In genomic region chr20:44071526-44072111, GRCh38 we compare ENCODE assay signal across 21 cellular contexts.
DNase-seq lines count a peak whose midpoint lies in the region; ATAC-seq and TF ChIP-seq lines count a peak whose summit lies in the region.
"Had no signal": no experiment of that assay in that cellular context is flagged by ENCODE, and none has a peak within 500 bp of the region (broad histone marks: within the 10 kb centered on the region; RNA-seq: fewer than 3 reads in every experiment).

No MANE protein-coding gene starts in this region.

- H3K27ac Mint-ChIP-seq in CD14-positive monocyte: peak overlapping the region in 4 of 7 donors; percentile 10 to 71 (median 22)
- peak overlapping the region; percentile 98 for H3K27ac Mint-ChIP-seq in CD8-positive, alpha-beta T cell
- peak overlapping the region; percentile 62 for H3K27ac Mint-ChIP-seq in activated naive CD8-positive, alpha-beta T cell treated with anti-CD3 and anti-CD28 coated beads, Interleukin-2, amount 10 ng/mL, durations not matched to agents 7 days and 5 days
- no peak overlapping the region for H3K27ac Mint-ChIP-seq in osteocyte (ENCODE audit: unreplicated experiment)

- POLR2A ChIA-PET in CD8-positive, alpha-beta T cell (lab: Charles Lee): no interaction called here
- POLR2A ChIA-PET in activated naive CD8-positive, alpha-beta T cell treated with anti-CD3 and anti-CD28 coated beads, Interleukin-2, amount 10 ng/mL, durations not matched to agents 7 days and 5 days (lab: Charles Lee): no interaction called here

- H3K9me3 ChIP-seq in CD8-positive, alpha-beta T cell (ENCODE audit: low read length): no peaks in the 10 kb centered on the region
- H3K9me3 ChIP-seq: left lung had no signal

- H3K36me3 Mint-ChIP-seq in CD14-positive monocyte (no peaks in the 10 kb centered on the region), osteocyte (ENCODE audit: unreplicated experiment) (no peaks in the 10 kb centered on the region)
- H3K36me3 Mint-ChIP-seq in CD8-positive, alpha-beta T cell: no peaks in the 10 kb centered on the region
- no peaks in the 10 kb centered on the region for H3K36me3 Mint-ChIP-seq in activated naive CD8-positive, alpha-beta T cell treated with anti-CD3 and anti-CD28 coated beads, Interleukin-2, amount 10 ng/mL, durations not matched to agents 7 days and 5 days

- intact Hi-C loops in CD14-positive monocyte (cut with micrococcal nuclease): loop anchor here in 1 of 2 donors (10.0 kb wide), 1 partner anchor 137 kb away; no protein-coding TSS in a partner anchor
- intact Hi-C loops in CD8-positive, alpha-beta T cell (cut with DNase I, micrococcal nuclease): loop anchor here (5.0 to 10.0 kb wide), 4 partner anchors 114 to 614 kb away; partner anchors contain the start of genes MYBL2 (in 1 of the 2), OSER1 (in 1 of the 2) and SRSF6 (in 1 of the 2)

- H3K9me3 Mint-ChIP-seq in CD14-positive monocyte (peaks cover 0 to 4% (median 0%) of the 10 kb centered on the region in 7 donors), osteocyte (ENCODE audit: unreplicated experiment) (no peaks in the 10 kb centered on the region)
- no peaks in the 10 kb centered on the region for H3K9me3 Mint-ChIP-seq in CD8-positive, alpha-beta T cell
- no peaks in the 10 kb centered on the region for H3K9me3 Mint-ChIP-seq in activated naive CD8-positive, alpha-beta T cell treated with anti-CD3 and anti-CD28 coated beads, Interleukin-2, amount 10 ng/mL, durations not matched to agents 7 days and 5 days

- H3K27me3 ChIP-seq in CD8-positive, alpha-beta T cell (ENCODE audit: insufficient read depth, low read length): no peaks in the 10 kb centered on the region
- H3K27me3 ChIP-seq: left lung had no signal

- CTCF ChIA-PET in CD8-positive, alpha-beta T cell (lab: Charles Lee): interaction anchor here (1.3 to 7.3 kb wide), 4 partner anchors 9 to 322 kb away, joined by 4 to 52 read pairs (median 10); no protein-coding TSS in a partner anchor

- H3K36me3 ChIP-seq in CD8-positive, alpha-beta T cell (ENCODE audit: insufficient read depth, low read length): no peaks in the 10 kb centered on the region

- ATAC-seq in CD8-positive, alpha-beta T cell: no peak
- no peak for ATAC-seq in activated naive CD8-positive, alpha-beta T cell treated with anti-CD3 and anti-CD28 coated beads, Interleukin-2, amount 10 ng/mL, durations not matched to agents 7 days and 5 days (ENCODE audit: low read depth)
- ATAC-seq in HG03097 (IDR thresholded peaks at IDR 0.05; ENCODE audit: low FRiP score, unreplicated experiment) (no peak), HG03354 (IDR thresholded peaks at IDR 0.05; ENCODE audit: poor library complexity, severe bottlenecking, unreplicated experiment) (no peak)
- ATAC-seq: esophagus mucosa, left lung had no signal

- no peak for TF ChIP-seq CTCF in CD14-positive monocyte (IDR thresholded peaks at IDR 0.05)
- TF ChIP-seq CTCF in CD8-positive, alpha-beta T cell (IDR thresholded peaks at IDR 0.05): no peak
- TF ChIP-seq CTCF in osteocyte (IDR thresholded peaks at IDR 0.05): no peak

- H3K27me3 Mint-ChIP-seq in CD14-positive monocyte (ENCODE audit: low read depth in 3 of 3): peaks cover 0 to 9% (median 7%) of the 10 kb centered on the region in 3 donors
- H3K27me3 Mint-ChIP-seq in CD8-positive, alpha-beta T cell (ENCODE audit: low read depth): no peaks in the 10 kb centered on the region
- peaks cover 6% of the 10 kb centered on the region for H3K27me3 Mint-ChIP-seq in activated naive CD8-positive, alpha-beta T cell treated with anti-CD3 and anti-CD28 coated beads, Interleukin-2, amount 10 ng/mL, durations not matched to agents 7 days and 5 days
- H3K27me3 Mint-ChIP-seq in osteocyte (ENCODE audit: unreplicated experiment): peaks cover 12% of the 10 kb centered on the region

- H3K4me1 ChIP-seq in CD8-positive, alpha-beta T cell (ENCODE audit: insufficient read depth, low read length): peaks cover 64% of the 10 kb centered on the region
- H3K4me1 ChIP-seq: parathyroid adenoma had no signal

- H3K4me1 Mint-ChIP-seq in CD14-positive monocyte (peaks cover 81% of the 10 kb centered on the region), osteocyte (ENCODE audit: unreplicated experiment) (peaks cover 5% of the 10 kb centered on the region)
- H3K4me1 Mint-ChIP-seq in CD8-positive, alpha-beta T cell (ENCODE audit: low read depth): peaks cover 83% of the 10 kb centered on the region
- H3K4me1 Mint-ChIP-seq in activated naive CD8-positive, alpha-beta T cell treated with anti-CD3 and anti-CD28 coated beads, Interleukin-2, amount 10 ng/mL, durations not matched to agents 7 days and 5 days: peaks cover 61% of the 10 kb centered on the region

- no peak overlapping the region for H3K27ac ChIP-seq in CD8-positive, alpha-beta T cell (ENCODE audit: low read depth, low read length)
- H3K27ac ChIP-seq: parathyroid adenoma had no signal

- DNase-seq in CD14-positive monocyte (ENCODE audit: low spot score) (no peak), osteocyte (ENCODE audit: extremely low spot score, unreplicated experiment) (peak; percentile 81), LoVo (ENCODE audit: low spot score) (no peak)
- peak in 1 of 7 experiments; percentile 50 for DNase-seq in CD8-positive, alpha-beta T cell
- DNase-seq in activated naive CD8-positive, alpha-beta T cell treated with anti-CD3 and anti-CD28 coated beads, Interleukin-2, amount 10 ng/mL, durations not matched to agents 7 days and 5 days: peak; percentile 28
- no peak for DNase-seq in NK-92 treated with Interleukin-12 subunit alpha and Interleukin-12 subunit beta, amount 100 ng/mL, for 24 hours (lab: John Stamatoyannopoulos, UW)
- DNase-seq: activated CD4-positive, CD25-positive, alpha-beta regulatory T cell treated with anti-CD3 and anti-CD28 coated beads, Interleukin-2, amount 50 U/mL, for 72 hours; AML-193; amniotic stem cell; Karpas-422; NCI-H1436; NCI-H2171 treated with DMSO at 0.1 percent for 48 hours; NCI-H82; stimulated activated CD4-positive, alpha-beta T cell treated with anti-CD3 and anti-CD28 coated beads, Interleukin-1b, Interleukin-23, amount 100 ng/mL, for 48 hours; substantia nigra; T1000 had no signal

- no peak overlapping the region for H3K4me3 ChIP-seq in CD8-positive, alpha-beta T cell (ENCODE audit: low read depth, low read length)
- H3K4me3 ChIP-seq: left lung had no signal

- no peak overlapping the region for H3K4me3 Mint-ChIP-seq in CD14-positive monocyte
- H3K4me3 Mint-ChIP-seq in CD8-positive, alpha-beta T cell: peak overlapping the region; percentile 22
- H3K4me3 Mint-ChIP-seq in activated naive CD8-positive, alpha-beta T cell treated with anti-CD3 and anti-CD28 coated beads, Interleukin-2, amount 10 ng/mL, durations not matched to agents 7 days and 5 days: no peak overlapping the region
- H3K4me3 Mint-ChIP-seq in osteocyte (ENCODE audit: unreplicated experiment): no peak overlapping the region

Comparison
In these comparisons a context has a peak if more than half of its experiments do, and no peak if none do; other contexts are left out.
1. DNase-seq: peak in activated naive CD8-positive, alpha-beta T cell treated with anti-CD3 and anti-CD28 coated beads, Interleukin-2, amount 10 ng/mL, durations not matched to agents 7 days and 5 days (single experiment) and osteocyte (single experiment); none in CD14-positive monocyte (single experiment), LoVo (single experiment) and NK-92 treated with Interleukin-12 subunit alpha and Interleukin-12 subunit beta, amount 100 ng/mL, for 24 hours (single experiment).